In the genomic region with DNA sequence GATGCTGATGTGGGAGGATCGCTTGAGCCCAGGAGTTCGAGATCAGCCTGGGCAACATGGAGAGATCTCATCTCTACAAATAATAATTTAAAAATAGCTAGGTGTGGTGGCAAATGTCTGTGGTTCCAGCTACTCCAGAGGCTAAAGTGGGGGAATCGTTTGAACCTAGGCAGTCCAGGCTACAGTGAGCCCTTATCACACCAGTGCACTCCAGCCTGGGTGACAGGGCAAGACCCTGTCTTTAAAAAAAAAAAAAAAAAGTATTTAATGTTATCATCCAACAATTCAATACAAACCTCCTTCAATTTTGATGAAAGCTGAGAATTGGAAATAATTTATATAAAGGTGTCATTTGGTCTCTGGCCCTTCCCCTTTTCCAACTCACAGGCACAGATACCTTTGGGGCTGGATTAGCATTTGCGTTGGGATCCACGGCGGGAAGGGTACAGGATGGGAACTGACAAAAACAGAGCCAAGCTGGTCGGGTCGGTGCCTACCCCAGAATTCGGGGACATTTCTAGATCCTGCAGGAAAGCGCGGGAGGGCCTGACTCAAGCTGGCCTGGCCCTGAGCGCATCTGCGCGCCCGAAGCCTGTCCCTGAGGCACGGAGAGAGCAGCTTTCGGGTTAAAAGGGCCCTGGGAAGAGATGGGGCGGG, we compare ENCODE assay signal across 9 cellular contexts. TPM values are rescaled to one million over a fixed set of nuclear protein-coding genes. Genes with fewer than 3 reads are reported as not detected.
DNase-seq lines count a peak whose midpoint lies in the region; ATAC-seq and TF ChIP-seq lines count a peak whose summit lies in the region.
"Had no signal": no experiment of that assay in that cellular context is flagged by ENCODE, and none has a peak within 500 bp of the region (broad histone marks: within the 10 kb centered on the region; RNA-seq: fewer than 3 reads in every experiment).

No MANE protein-coding gene starts in this region.

- peak overlapping the region; percentile 68 for H3K4me3 ChIP-seq in GM06990 (replicated peaks; ENCODE audit: low read depth, low read length)
- peak overlapping the region; percentile 17 for H3K4me3 ChIP-seq in endocrine pancreas (ENCODE audit: control insufficient read depth, insufficient read depth, low read length)
- H3K4me3 ChIP-seq in neural cell (ENCODE audit: low read length): peak overlapping the region; percentile 93

- H3K14ac ChIP-seq in H9 (ENCODE audit: insufficient read depth, low read length): peak overlapping the region; percentile 34; the same call in 1 of the 2 replicates

- no peak overlapping the region for H3K27ac ChIP-seq in H9 (ENCODE audit: insufficient read length, low read depth, low read length)
- peak overlapping the region; percentile 68 for H3K27ac ChIP-seq in neural cell (ENCODE audit: low read length)

- no peak overlapping the region for H2BK5ac ChIP-seq in H9 (ENCODE audit: insufficient read length, low read length)

- no peak for ATAC-seq in HG03108 (IDR thresholded peaks at IDR 0.05; ENCODE audit: unreplicated experiment)

- no peak overlapping the region for H2BK15ac ChIP-seq in H9 (ENCODE audit: low read depth, low read length)

- H3K18ac ChIP-seq in H9 (ENCODE audit: insufficient read length, low read depth, low read length): peak overlapping the region; percentile 30

- peak overlapping the region; percentile 93 to 98 (median 96) for H3K27ac Mint-ChIP-seq in H9

- H4K91ac ChIP-seq in H9 (ENCODE audit: insufficient read length, low read depth, low read length): no peak overlapping the region

- H3K56ac ChIP-seq in H9 (ENCODE audit: insufficient read length, low read depth, low read length): no peak overlapping the region

- H3K9me3 ChIP-seq in H9 (ENCODE audit: control insufficient read depth, low read depth, low read length): no peaks in the 10 kb centered on the region
- no peaks in the 10 kb centered on the region for H3K9me3 ChIP-seq in endocrine pancreas (ENCODE audit: control insufficient read depth, low read length)
- H3K9me3 ChIP-seq in neural cell (ENCODE audit: low read length): no peaks in the 10 kb centered on the region

- H3K4me3 Mint-ChIP-seq in H9: peak overlapping the region; percentile 98 to 99

- no peak overlapping the region for H2AFZ ChIP-seq in H9 (ENCODE audit: low read length)
- H2AFZ ChIP-seq in neural cell (ENCODE audit: low read depth, low read length): peak overlapping the region; percentile 95

- no peak for TF ChIP-seq EP300 in neural cell (conservative IDR thresholded peaks at IDR 0.05; ENCODE audit: poor library complexity, severe bottlenecking)

- no CpG with 5 or more reads among the region's 18 CpGs for WGBS in H9 (ENCODE audit: extremely low coverage, insufficient read length, low lambda C conversion rate)

- H3K27me3 ChIP-seq in GM06990 (replicated peaks; ENCODE audit: control insufficient read depth, insufficient read depth, low read length) (no peaks in the 10 kb centered on the region), H9 (ENCODE audit: insufficient read depth, low read length) (no peaks in the 10 kb centered on the region), endocrine pancreas (ENCODE audit: control insufficient read depth, insufficient read depth, low read length) (no peaks in the 10 kb centered on the region), neural cell (ENCODE audit: insufficient read depth, low read depth, low read length) (no peaks in the 10 kb centered on the region)

- H3F3A ChIP-seq in neural cell (ENCODE audit: insufficient read depth, low read length, poor library complexity, severe bottlenecking): no peaks in the 10 kb centered on the region

- H3K4me2 ChIP-seq in H9 (ENCODE audit: insufficient read depth, insufficient read length, low read length) (peak overlapping the region; percentile 73), neural cell (ENCODE audit: low read length) (peak overlapping the region; percentile 70)

- no peak for DNase-seq in GM06990 (ENCODE audit: extremely low read depth, insufficient read length)
- DNase-seq in H9: no peak
- peak; percentile 73 for DNase-seq in OCI-M1 (lab: John Stamatoyannopoulos, UW)
- no peak for DNase-seq in RKO (ENCODE audit: low spot score)
- no peak for DNase-seq in HuH-7.5 (ENCODE audit: low spot score)

- H2BK20ac ChIP-seq in H9 (ENCODE audit: low read depth, low read length, poor library complexity, severe bottlenecking): no peak overlapping the region

- H3K9me3 Mint-ChIP-seq in H9: no peaks in the 10 kb centered on the region

- H4K8ac ChIP-seq in H9 (replicated peaks; ENCODE audit: insufficient read length, low read depth, low read length): no peak overlapping the region

- no peak for TF ChIP-seq CTCF in GM06990 (IDR thresholded peaks at IDR 0.05; ENCODE audit: insufficient read depth, low read length, poor library complexity, severe bottlenecking)
- TF ChIP-seq CTCF in H9 (conservative IDR thresholded peaks at IDR 0.05): no peak
- no peak for TF ChIP-seq CTCF in neural cell (IDR thresholded peaks at IDR 0.05; ENCODE audit: poor library complexity, severe bottlenecking)

- no peaks in the 10 kb centered on the region for H3K4me1 ChIP-seq in H9 (ENCODE audit: insufficient read depth, low read length)
- peaks cover 11% of the 10 kb centered on the region for H3K4me1 ChIP-seq in endocrine pancreas (ENCODE audit: control insufficient read depth, insufficient read depth, low read length)

- no peak overlapping the region for H3K23ac ChIP-seq in H9 (ENCODE audit: insufficient read length, low read depth, low read length)

- H3K79me2 ChIP-seq in H9 (ENCODE audit: insufficient read depth, low read length): peaks cover 21% of the 10 kb centered on the region
- peaks cover 31% of the 10 kb centered on the region for H3K79me2 ChIP-seq in neural cell (replicated peaks; ENCODE audit: insufficient read depth, low read length)

- no peak overlapping the region for H3K4ac ChIP-seq in H9 (ENCODE audit: low read depth, low read length)

- peaks cover 23 to 26% of the 10 kb centered on the region in 2 experiments for H3K4me1 Mint-ChIP-seq in H9

- H3T11ph ChIP-seq in H9 (ENCODE audit: low read length): no peak overlapping the region

- H2AK5ac ChIP-seq in H9 (ENCODE audit: insufficient read length, low read length): no peak overlapping the region

- TF ChIP-seq RAD21 in neural cell (conservative IDR thresholded peaks at IDR 0.05): no peak

- no peak overlapping the region for H2BK120ac ChIP-seq in H9 (ENCODE audit: low read depth, low read length, poor library complexity, severe bottlenecking)

- H4K5ac ChIP-seq in H9 (ENCODE audit: insufficient read length, low read depth, low read length): no peak overlapping the region

- H3K9me2 ChIP-seq in neural cell (ENCODE audit: insufficient read depth, low read length): no peaks in the 10 kb centered on the region

- no peaks in the 10 kb centered on the region for H3K79me1 ChIP-seq in H9 (ENCODE audit: insufficient read depth, low read depth, low read length, poor library complexity, severe bottlenecking)

- no peak overlapping the region for H2BK12ac ChIP-seq in H9 (ENCODE audit: insufficient read length, low read depth, low read length)

- peaks cover 0 to 5% (median 4%) of the 10 kb centered on the region in 3 experiments; a peak in 2 of 7 replicates for H3K36me3 Mint-ChIP-seq in H9 (ENCODE audit: insufficient read depth in 1 of 3, low read depth in 3 of 3)

- peaks cover 1% of the 10 kb centered on the region; the same call in 1 of the 2 replicates for H3K27me3 Mint-ChIP-seq in H9 (ENCODE audit: low read depth)

- H3K23me2 ChIP-seq in H9 (ENCODE audit: insufficient read length, low read depth, low read length, poor library complexity, severe bottlenecking): peaks cover 9% of the 10 kb centered on the region

- H4K20me1 ChIP-seq in H9 (ENCODE audit: control insufficient read depth, insufficient read depth, insufficient read length) (no peaks in the 10 kb centered on the region), neural cell (ENCODE audit: insufficient read depth) (peaks cover 3% of the 10 kb centered on the region)

- H3K9ac ChIP-seq in H9 (ENCODE audit: extremely low read depth, insufficient read length, low read length) (peak overlapping the region; percentile 52), endocrine pancreas (ENCODE audit: control insufficient read depth, insufficient read depth, low read length) (peak overlapping the region; percentile 92), neural cell (ENCODE audit: low read length) (peak overlapping the region; percentile 71)

- H3K36me3 ChIP-seq in GM06990 (ENCODE audit: control insufficient read depth, insufficient read depth, low read length) (no peaks in the 10 kb centered on the region), endocrine pancreas (ENCODE audit: control insufficient read depth, insufficient read depth, low read length) (no peaks in the 10 kb centered on the region), neural cell (ENCODE audit: insufficient read depth, low read length) (no peaks in the 10 kb centered on the region)

TF ChIP-seq in neural cell, 6 proteins besides CTCF, POLR2A, EP300 and RAD21 (continues in another document):
- no peak for TF ChIP-seq MXI1 (conservative IDR thresholded peaks at IDR 0.05; ENCODE audit: poor library complexity, severe bottlenecking)
- no peak for TF ChIP-seq SMC3 (conservative IDR thresholded peaks at IDR 0.05; ENCODE audit: poor library complexity)
- TF ChIP-seq TAF1 (IDR thresholded peaks at IDR 0.05; ENCODE audit: low read depth): no peak
- no peak for TF ChIP-seq POLR2AphosphoS5 (IDR thresholded peaks at IDR 0.05)

RNA-seq across cellular contexts. Expression of gene DCAF7, which starts 0.9 kb away (rescaled TPM):
- total RNA-seq in H9 (2021): 86.2 and 88.8 TPM in 2 replicates
- 35.3 and 38.3 TPM in 2 replicates for polyA plus RNA-seq in neural cell
- 62.1 and 77.1 TPM in 2 replicates for polyA minus RNA-seq in neural cell

RNA-seq across cellular contexts. Expression of gene KCNH6, which starts 26.3 kb away (rescaled TPM):
- 1.6 and 2.3 TPM in 2 replicates for total RNA-seq in H9 (2021)
- polyA plus RNA-seq in neural cell: not detected in 2 replicates
- polyA minus RNA-seq in neural cell: not detected in 2 replicates
- total RNA-seq: T-helper 2 cell treated with Interferon-gamma antibody and Interleukin-4, amounts not matched to agents 100 ng/mL and 5 ng/mL, for 36 hours had no signal

RNA-seq across cellular contexts. Expression of gene TACO1, which starts 51.3 kb away (rescaled TPM):
- total RNA-seq in H9 (2021): 28.9 and 30.2 TPM in 2 replicates
- 15.8 and 16.2 TPM in 2 replicates for polyA plus RNA-seq in neural cell
- polyA minus RNA-seq in neural cell: 12.5 and 16.1 TPM in 2 replicates

Comparison
In these comparisons a context has a peak if more than half of its experiments do, and no peak if none do; other contexts are left out.
1. H3K4me3 ChIP-seq: peak in every context shown above with its lines; median percentile 93 in neural cell; 68 in GM06990; 17 in endocrine pancreas.